In the genomic region with DNA sequence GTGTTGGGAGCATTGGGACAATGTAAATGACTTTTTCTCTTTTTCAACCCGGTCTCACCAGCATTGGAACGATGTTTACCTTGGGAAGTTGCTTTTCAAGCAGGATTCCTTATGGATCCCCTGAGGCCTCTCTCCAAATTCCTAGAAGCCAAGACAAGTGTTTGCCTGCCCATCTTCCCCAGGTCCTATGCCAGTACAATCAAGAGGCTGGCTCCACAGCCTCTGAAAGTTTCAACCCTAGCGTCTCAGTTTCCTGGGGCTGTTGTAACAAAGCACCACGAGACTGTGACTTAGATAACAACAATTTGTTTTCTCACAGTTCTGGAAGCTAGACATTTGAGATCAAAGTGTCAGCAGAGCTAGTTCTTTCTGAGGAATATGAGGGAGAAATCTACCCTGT, we compare ENCODE assay signal across 1 cellular context.
TF ChIP-seq lines count a peak whose summit lies in the region.

No MANE protein-coding gene starts in this region.

TF ChIP-seq in H1, 55 proteins besides CTCF, POLR2A, EP300 and RAD21:
- TF ChIP-seq SP2 (IDR thresholded peaks at IDR 0.05; ENCODE audit: low read length) (no peak), SAP30 (IDR thresholded peaks at IDR 0.05; ENCODE audit: insufficient read depth, insufficient replicate concordance, low read length) (no peak), SUZ12 (IDR thresholded peaks at IDR 0.05; ENCODE audit: low read length) (no peak)
